In genomic region chr15:51314391-51315337, GRCh38 we compare ENCODE assay signal across 1 cellular context.
TF ChIP-seq lines count a peak whose summit lies in the region.

No MANE protein-coding gene starts in this region.

TF ChIP-seq in HepG2, 621 proteins besides CTCF, POLR2A, EP300 and RAD21 (continued from another document):
- TF ChIP-seq ZNF280D (CRISPR knock-in tag; IDR thresholded peaks at IDR 0.05): 0 out of 2 replicates have a peak, but pooled peaks have one; percentile 39
